ENCODE assay signal across 21 cellular contexts in genomic region chr10:74575191-74575720, GRCh38.
"Had no signal": no experiment of that assay in that cellular context is flagged by ENCODE, and none has a peak within 500 bp of the region (broad histone marks: within the 10 kb centered on the region; RNA-seq: fewer than 3 reads in every experiment).

No MANE protein-coding gene starts in this region.

- ATAC-seq: activated CD4-positive, CD25-positive, alpha-beta regulatory T cell treated with anti-CD3 and anti-CD28 coated beads, Interleukin-2, amount 50 U/mL, for 24 hours; activated CD8-positive, alpha-beta T cell treated with anti-CD3 and anti-CD28 coated beads, Interleukin-2, amount 10 ng/mL, durations not matched to agents 7 days and 5 days; left lung; natural killer cell treated with Interleukin-12 subunit alpha and Interleukin-12 subunit beta and Interleukin-15 and Interleukin-18, amount 100 ng/mL, for 72 hours; pancreas; sciatic nerve; stimulated activated effector memory CD8-positive, alpha-beta T cell treated with anti-CD3 and anti-CD28 coated beads, Interleukin-12 subunit alpha, Interleukin-12 subunit beta, amount 100 ng/mL, for 72 hours had no signal

- H3K4me3 ChIP-seq: esophagus muscularis mucosa, left lung, pancreas, thoracic aorta, upper lobe of left lung had no signal

- H3K9me3 Mint-ChIP-seq: stimulated activated effector memory CD8-positive, alpha-beta T cell treated with anti-CD3 and anti-CD28 coated beads, Interleukin-12 subunit alpha, Interleukin-12 subunit beta, amount 100 ng/mL, for 72 hours had no signal

- H3K4me3 Mint-ChIP-seq: activated CD4-positive, alpha-beta T cell treated with anti-CD3 and anti-CD28 coated beads, Interleukin-2, amount 10 ng/mL, durations not matched to agents 7 days and 5 days; activated CD8-positive, alpha-beta T cell treated with anti-CD3 and anti-CD28 coated beads, Interleukin-2, amount 10 ng/mL, durations not matched to agents 7 days and 5 days; activated T-cell treated with anti-CD3 and anti-CD28 coated beads, Interleukin-2, amount 50 U/mL, for 24 hours; mesothelial cell of epicardium; natural killer cell treated with Interleukin-12 subunit alpha and Interleukin-12 subunit beta and Interleukin-15 and Interleukin-18, amount 100 ng/mL, for 72 hours; stimulated activated effector memory CD8-positive, alpha-beta T cell treated with anti-CD3 and anti-CD28 coated beads, Interleukin-12 subunit alpha, Interleukin-12 subunit beta, amount 100 ng/mL, for 72 hours had no signal

- H3K27me3 ChIP-seq: esophagus muscularis mucosa, left lung, neutrophil, pancreas, upper lobe of left lung had no signal

- DNase-seq: activated CD4-positive, alpha-beta T cell treated with anti-CD3 and anti-CD28 coated beads, Interleukin-2, amount 10 ng/mL, durations not matched to agents 7 days and 5 days; activated CD8-positive, alpha-beta T cell treated with anti-CD3 and anti-CD28 coated beads, Interleukin-2, amount 10 ng/mL, durations not matched to agents 7 days and 5 days; activated naive CD4-positive, alpha-beta T cell treated with Interleukin-2 at 50 U/mL for 16 hours; activated T-cell treated with anti-CD3 and anti-CD28 coated beads, Interleukin-2, amount 50 U/mL, for 24 hours; effector CD4-positive, alpha-beta T cell; kidney; left lung; pancreas; stimulated activated CD4-positive, alpha-beta T cell treated with anti-CD3 and anti-CD28 coated beads, Interleukin-4, amount 100 ng/mL, for 24 hours; T-helper 1 cell; T1000; upper lobe of left lung had no signal

- H3K27ac ChIP-seq: esophagus muscularis mucosa, left lung, neutrophil, pancreas, thoracic aorta, upper lobe of left lung had no signal

- H3K36me3 ChIP-seq: esophagus muscularis mucosa, left lung, neutrophil, pancreas, thoracic aorta, upper lobe of left lung had no signal

- H3K4me1 ChIP-seq: esophagus muscularis mucosa, left lung, pancreas, upper lobe of left lung had no signal

- H3K36me3 Mint-ChIP-seq: stimulated activated effector memory CD8-positive, alpha-beta T cell treated with anti-CD3 and anti-CD28 coated beads, Interleukin-12 subunit alpha, Interleukin-12 subunit beta, amount 100 ng/mL, for 72 hours had no signal

- H3K27ac Mint-ChIP-seq: activated CD4-positive, alpha-beta T cell treated with anti-CD3 and anti-CD28 coated beads, Interleukin-2, amount 10 ng/mL, durations not matched to agents 7 days and 5 days; activated CD8-positive, alpha-beta T cell treated with anti-CD3 and anti-CD28 coated beads, Interleukin-2, amount 10 ng/mL, durations not matched to agents 7 days and 5 days; activated T-cell treated with anti-CD3 and anti-CD28 coated beads, Interleukin-2, amount 50 U/mL, for 24 hours; activated T-helper 2 cell treated with anti-CD3 and anti-CD28 coated beads, Interferon-gamma antibody, Interleukin-2, Interleukin-4, amounts not matched to agents 10 μg/mL and 5 μg/mL and 100 μg/mL, durations not matched to agents 14 hours and 24 hours and 36 hours; mesothelial cell of epicardium; natural killer cell treated with Interleukin-12 subunit alpha and Interleukin-12 subunit beta and Interleukin-15 and Interleukin-18, amount 100 ng/mL, for 72 hours; stimulated activated effector memory CD8-positive, alpha-beta T cell treated with anti-CD3 and anti-CD28 coated beads, Interleukin-12 subunit alpha, Interleukin-12 subunit beta, amount 100 ng/mL, for 72 hours had no signal

- H3K27me3 Mint-ChIP-seq: activated CD4-positive, alpha-beta T cell treated with anti-CD3 and anti-CD28 coated beads, Interleukin-2, amount 10 ng/mL, durations not matched to agents 7 days and 5 days; activated T-cell treated with anti-CD3 and anti-CD28 coated beads, Interleukin-2, amount 50 U/mL, for 24 hours; natural killer cell treated with Interleukin-12 subunit alpha and Interleukin-12 subunit beta and Interleukin-15 and Interleukin-18, amount 100 ng/mL, for 72 hours had no signal

- H3K9me3 ChIP-seq: esophagus muscularis mucosa, neutrophil, pancreas, thoracic aorta, upper lobe of left lung had no signal
